ENCODE assay signal across 32 cellular contexts in genomic region chr22:45480717-45481116, GRCh38. TPM values are rescaled to one million over a fixed set of nuclear protein-coding genes. Genes with fewer than 3 reads are reported as not detected.
"Had no signal": no experiment of that assay in that cellular context is flagged by ENCODE, and none has a peak within 500 bp of the region (broad histone marks: within the 10 kb centered on the region; RNA-seq: fewer than 3 reads in every experiment).

No MANE protein-coding gene starts in this region.

- H3K27ac Mint-ChIP-seq: activated CD4-positive, alpha-beta memory T cell treated with anti-CD3 and anti-CD28 coated beads, Interleukin-2, amount 10 ng/mL, durations not matched to agents 7 days and 5 days; activated CD4-positive, alpha-beta T cell treated with anti-CD3 and anti-CD28 coated beads, Interleukin-2, amount 10 ng/mL, durations not matched to agents 7 days and 5 days; activated naive CD4-positive, alpha-beta T cell treated with anti-CD3 and anti-CD28 coated beads, Interleukin-2, amount 10 ng/mL, durations not matched to agents 7 days and 5 days; activated naive CD4-positive, alpha-beta T cell treated with anti-CD3 and anti-CD28 coated beads, Interleukin-2, amount 50 U/mL, for 72 hours; activated naive CD8-positive, alpha-beta T cell treated with anti-CD3 and anti-CD28 coated beads, Interleukin-2, amount 10 ng/mL, durations not matched to agents 7 days and 5 days; activated T-cell treated with anti-CD3 and anti-CD28 coated beads, Interleukin-2, amount 50 U/mL, for 24 hours; activated T-cell treated with anti-CD3 and anti-CD28 coated beads, Interleukin-2, amount 50 U/mL, for 72 hours; brain; dendritic cell treated with granulocyte-macrophage colony-stimulating factor and Interleukin-4, amounts not matched to agents 40 ng/mL and 50 ng/mL, for 4 days; endodermal cell; T-helper 17 cell had no signal

- H3K36me3 ChIP-seq: ascending aorta, breast epithelium, cardiac muscle cell, colonic mucosa, gastrocnemius medialis, heart left ventricle had no signal

- H3K27me3 ChIP-seq: ascending aorta, breast epithelium, cardiac muscle cell, colonic mucosa, gastrocnemius medialis, heart left ventricle had no signal

- H3K4me1 ChIP-seq: breast epithelium, colonic mucosa, gastrocnemius medialis had no signal

- H3K4me3 Mint-ChIP-seq: activated CD4-positive, alpha-beta memory T cell treated with anti-CD3 and anti-CD28 coated beads, Interleukin-2, amount 10 ng/mL, durations not matched to agents 7 days and 5 days; activated CD4-positive, alpha-beta T cell treated with anti-CD3 and anti-CD28 coated beads, Interleukin-2, amount 10 ng/mL, durations not matched to agents 7 days and 5 days; activated naive CD4-positive, alpha-beta T cell treated with anti-CD3 and anti-CD28 coated beads, Interleukin-2, amount 10 ng/mL, durations not matched to agents 7 days and 5 days; activated naive CD8-positive, alpha-beta T cell treated with anti-CD3 and anti-CD28 coated beads, Interleukin-2, amount 10 ng/mL, durations not matched to agents 7 days and 5 days; activated T-cell treated with anti-CD3 and anti-CD28 coated beads, Interleukin-2, amount 50 U/mL, for 24 hours; activated T-cell treated with anti-CD3 and anti-CD28 coated beads, Interleukin-2, amount 50 U/mL, for 72 hours; brain; dendritic cell treated with granulocyte-macrophage colony-stimulating factor and Interleukin-4, amounts not matched to agents 40 ng/mL and 50 ng/mL, for 4 days; endodermal cell; T-helper 17 cell had no signal

- H3K4me3 ChIP-seq: ascending aorta, breast epithelium, cardiac muscle cell, colonic mucosa, dorsolateral prefrontal cortex, gastrocnemius medialis, heart left ventricle had no signal

- ATAC-seq: activated naive CD4-positive, alpha-beta T cell treated with anti-CD3 and anti-CD28 coated beads, Interleukin-2, amount 50 U/mL, for 72 hours; activated T-cell treated with anti-CD3 and anti-CD28 coated beads, Interleukin-2, amount 50 U/mL, for 72 hours; esophagus mucosa; gastrocnemius medialis; heart left ventricle; T-helper 17 cell had no signal

- H3K27ac ChIP-seq: ascending aorta, breast epithelium, cardiac muscle cell, colonic mucosa, dorsolateral prefrontal cortex, gastrocnemius medialis, heart left ventricle had no signal

- H3K9me3 Mint-ChIP-seq: activated CD4-positive, alpha-beta memory T cell treated with anti-CD3 and anti-CD28 coated beads, Interleukin-2, amount 10 ng/mL, durations not matched to agents 7 days and 5 days; activated CD4-positive, alpha-beta T cell treated with anti-CD3 and anti-CD28 coated beads, Interleukin-2, amount 10 ng/mL, durations not matched to agents 7 days and 5 days; activated naive CD4-positive, alpha-beta T cell treated with anti-CD3 and anti-CD28 coated beads, Interleukin-2, amount 50 U/mL, for 72 hours had no signal

- H3K9me3 ChIP-seq: ascending aorta, breast epithelium, colonic mucosa, gastrocnemius medialis, heart left ventricle had no signal

- H3K36me3 Mint-ChIP-seq: activated naive CD4-positive, alpha-beta T cell treated with anti-CD3 and anti-CD28 coated beads, Interleukin-2, amount 10 ng/mL, durations not matched to agents 7 days and 5 days; activated naive CD4-positive, alpha-beta T cell treated with anti-CD3 and anti-CD28 coated beads, Interleukin-2, amount 50 U/mL, for 72 hours; activated naive CD8-positive, alpha-beta T cell treated with anti-CD3 and anti-CD28 coated beads, Interleukin-2, amount 10 ng/mL, durations not matched to agents 7 days and 5 days; brain had no signal

- DNase-seq: activated CD4-positive, alpha-beta memory T cell treated with anti-CD3 and anti-CD28 coated beads, Interleukin-2, amount 10 ng/mL, durations not matched to agents 7 days and 5 days; activated CD4-positive, alpha-beta T cell treated with anti-CD3 and anti-CD28 coated beads for 1 hour; activated CD4-positive, alpha-beta T cell treated with anti-CD3 and anti-CD28 coated beads for 4 hours; activated CD4-positive, alpha-beta T cell treated with anti-CD3 and anti-CD28 coated beads, Interleukin-2, amount 10 ng/mL, durations not matched to agents 7 days and 5 days; activated CD4-positive, alpha-beta T cell treated with anti-CD3 and anti-CD28 coated beads, Interleukin-2, amount 50 U/mL, for 4 hours; activated CD4-positive, CD25-positive, alpha-beta regulatory T cell; activated CD8-positive, alpha-beta memory T cell treated with anti-CD3 and anti-CD28 coated beads, Interleukin-2, amount 50 U/mL, for 48 hours; activated gamma-delta T cell; activated naive CD4-positive, alpha-beta T cell; activated naive CD4-positive, alpha-beta T cell treated with anti-CD3 and anti-CD28 coated beads, Interleukin-2, amount 10 ng/mL, durations not matched to agents 7 days and 5 days; activated naive CD8-positive, alpha-beta T cell treated with anti-CD3 and anti-CD28 coated beads, Interleukin-2, amount 10 ng/mL, durations not matched to agents 7 days and 5 days; activated T-cell treated with anti-CD3 and anti-CD28 coated beads for 4 hours; activated T-cell treated with anti-CD3 and anti-CD28 coated beads, Interleukin-2, amount 50 U/mL, for 24 hours; activated T-cell treated with anti-CD3 and anti-CD28 coated beads, Interleukin-2, amount 50 U/mL, for 72 hours; central memory CD4-positive, alpha-beta T cell; cerebellar nuclear complex; colonic mucosa; dorsolateral prefrontal cortex; effector memory CD4-positive, alpha-beta T cell; endodermal cell; foreskin fibroblast; gastrocnemius medialis; glutamatergic neuron; heart left ventricle; T-helper 17 cell had no signal

- H3K4me1 Mint-ChIP-seq: activated CD4-positive, alpha-beta memory T cell treated with anti-CD3 and anti-CD28 coated beads, Interleukin-2, amount 10 ng/mL, durations not matched to agents 7 days and 5 days; activated CD4-positive, alpha-beta T cell treated with anti-CD3 and anti-CD28 coated beads, Interleukin-2, amount 10 ng/mL, durations not matched to agents 7 days and 5 days; activated naive CD4-positive, alpha-beta T cell treated with anti-CD3 and anti-CD28 coated beads, Interleukin-2, amount 10 ng/mL, durations not matched to agents 7 days and 5 days; activated naive CD8-positive, alpha-beta T cell treated with anti-CD3 and anti-CD28 coated beads, Interleukin-2, amount 10 ng/mL, durations not matched to agents 7 days and 5 days; endodermal cell had no signal

RNA-seq across cellular contexts. Expression of gene FBLN1, which starts 22.0 kb away (rescaled TPM):
- total RNA-seq: activated CD4-positive, alpha-beta memory T cell treated with anti-CD3 and anti-CD28 coated beads, Interleukin-2, amount 10 ng/mL, durations not matched to agents 7 days and 5 days; activated CD4-positive, alpha-beta T cell treated with anti-CD3 and anti-CD28 coated beads, Interleukin-2, amount 10 ng/mL, durations not matched to agents 7 days and 5 days; activated naive CD8-positive, alpha-beta T cell treated with anti-CD3 and anti-CD28 coated beads, Interleukin-2, amount 10 ng/mL, durations not matched to agents 7 days and 5 days; activated T-cell treated with anti-CD3 and anti-CD28 coated beads, Interleukin-2, amount 50 U/mL, for 72 hours had no signal
